7 cellular contexts compared by ENCODE assay signal in genomic region chr19:35746087-35746462, GRCh38. TPM values are rescaled to one million over a fixed set of nuclear protein-coding genes. Genes with fewer than 3 reads are reported as not detected.
DNase-seq lines count a peak whose midpoint lies in the region; ATAC-seq and TF ChIP-seq lines count a peak whose summit lies in the region.

No MANE protein-coding gene starts in this region.

- peak overlapping the region; percentile 97 for H3K4me3 Mint-ChIP-seq in HFFc6
- peak overlapping the region; percentile 95 for H3K4me3 Mint-ChIP-seq in activated T-helper 2 cell treated with anti-CD3 and anti-CD28 coated beads, Interferon-gamma antibody, Interleukin-2, Interleukin-4, amounts not matched to agents 10 μg/mL and 5 μg/mL and 100 μg/mL, durations not matched to agents 14 hours and 24 hours and 36 hours (ENCODE audit: low read depth)
- H3K4me3 Mint-ChIP-seq in stimulated activated naive B cell treated with anti-CD40 and anti-IgM and Interleukin-4, amounts not matched to agents 10 μg/mL and 1 μg/mL and 100 μg/mL, for 72 hours, result peak overlapping the region; percentile 96 to 98

- no peaks in the 10 kb centered on the region for H3K9me3 Mint-ChIP-seq in HFFc6
- no peaks in the 10 kb centered on the region for H3K9me3 Mint-ChIP-seq in activated T-helper 2 cell treated with anti-CD3 and anti-CD28 coated beads, Interferon-gamma antibody, Interleukin-2, Interleukin-4, amounts not matched to agents 10 μg/mL and 5 μg/mL and 100 μg/mL, durations not matched to agents 14 hours and 24 hours and 36 hours
- H3K9me3 Mint-ChIP-seq in stimulated activated naive B cell treated with anti-CD40 and anti-IgM and Interleukin-4, amounts not matched to agents 10 μg/mL and 1 μg/mL and 100 μg/mL, for 72 hours, result peaks cover 0 to 1% of the 10 kb centered on the region in 2 donors

- H3K27me3 ChIP-seq in iPS-18a (ENCODE audit: control insufficient read depth, insufficient read depth, low read length), result no peaks in the 10 kb centered on the region

- DNase-seq in HFFc6 (no peak), NCI-H510A (lab: John Stamatoyannopoulos, UW) (no peak), SKM-1 treated with dmso at 0.1 percent for 144 hours (lab: John Stamatoyannopoulos, UW; ENCODE audit: unreplicated experiment) (no peak)
- DNase-seq in activated T-helper 2 cell treated with anti-CD3 and anti-CD28 coated beads, Interferon-gamma antibody, Interleukin-2, Interleukin-4, amounts not matched to agents 10 μg/mL and 5 μg/mL and 100 μg/mL, durations not matched to agents 14 hours and 24 hours and 36 hours (ENCODE audit: low spot score), result no peak
- no peak for DNase-seq in stimulated activated naive B cell treated with anti-CD40 and anti-IgM and Interleukin-4, amounts not matched to agents 10 μg/mL and 1 μg/mL and 100 μg/mL, for 72 hours

- peak overlapping the region; percentile 94 for H3K9ac ChIP-seq in iPS-18a (ENCODE audit: low read length)

- H3K4me3 ChIP-seq in iPS-18a (ENCODE audit: low read length), result peak overlapping the region; percentile 88

- intact Hi-C loops in activated T-helper 2 cell treated with anti-CD3 and anti-CD28 coated beads, Interferon-gamma antibody, Interleukin-2, Interleukin-4, amounts not matched to agents 10 μg/mL and 5 μg/mL and 100 μg/mL, durations not matched to agents 14 hours and 24 hours and 36 hours (cut with micrococcal nuclease), result loop anchor here (10.0 kb wide), 3 partner anchors 249 to 469 kb away; partner anchors contain the start of genes SDHAF1, THAP8, WDR62 and ZNF146

- no peaks in the 10 kb centered on the region for H3K9me3 ChIP-seq in iPS-18a (ENCODE audit: control insufficient read depth, low read depth, low read length)

- no peaks in the 10 kb centered on the region for H3K36me3 ChIP-seq in iPS-18a (ENCODE audit: control insufficient read depth, low read depth, low read length)

- TF ChIP-seq CTCF in HFFc6 (IDR thresholded peaks at IDR 0.05), result no peak

- H3K27me3 Mint-ChIP-seq in HFFc6 (ENCODE audit: insufficient read depth), result peaks cover 3% of the 10 kb centered on the region
- H3K27me3 Mint-ChIP-seq in activated T-helper 2 cell treated with anti-CD3 and anti-CD28 coated beads, Interferon-gamma antibody, Interleukin-2, Interleukin-4, amounts not matched to agents 10 μg/mL and 5 μg/mL and 100 μg/mL, durations not matched to agents 14 hours and 24 hours and 36 hours (ENCODE audit: low read depth), result no peaks in the 10 kb centered on the region
- no peaks in the 10 kb centered on the region for H3K27me3 Mint-ChIP-seq in stimulated activated naive B cell treated with anti-CD40 and anti-IgM and Interleukin-4, amounts not matched to agents 10 μg/mL and 1 μg/mL and 100 μg/mL, for 72 hours

- H3K4me1 Mint-ChIP-seq in HFFc6 (ENCODE audit: low read depth), result peaks cover 46% of the 10 kb centered on the region
- peaks cover 41% of the 10 kb centered on the region for H3K4me1 Mint-ChIP-seq in activated T-helper 2 cell treated with anti-CD3 and anti-CD28 coated beads, Interferon-gamma antibody, Interleukin-2, Interleukin-4, amounts not matched to agents 10 μg/mL and 5 μg/mL and 100 μg/mL, durations not matched to agents 14 hours and 24 hours and 36 hours (ENCODE audit: low read depth)
- peaks cover 31 to 65% of the 10 kb centered on the region in 2 donors for H3K4me1 Mint-ChIP-seq in stimulated activated naive B cell treated with anti-CD40 and anti-IgM and Interleukin-4, amounts not matched to agents 10 μg/mL and 1 μg/mL and 100 μg/mL, for 72 hours

- H3K27ac Mint-ChIP-seq in HFFc6, result peak overlapping the region; percentile 100
- peak overlapping the region; percentile 99 for H3K27ac Mint-ChIP-seq in activated T-helper 2 cell treated with anti-CD3 and anti-CD28 coated beads, Interferon-gamma antibody, Interleukin-2, Interleukin-4, amounts not matched to agents 10 μg/mL and 5 μg/mL and 100 μg/mL, durations not matched to agents 14 hours and 24 hours and 36 hours
- peak overlapping the region; percentile 100 for H3K27ac Mint-ChIP-seq in stimulated activated naive B cell treated with anti-CD40 and anti-IgM and Interleukin-4, amounts not matched to agents 10 μg/mL and 1 μg/mL and 100 μg/mL, for 72 hours

- ATAC-seq in stimulated activated naive B cell treated with anti-CD40 and anti-IgM and Interleukin-4, amounts not matched to agents 10 μg/mL and 1 μg/mL and 100 μg/mL, for 72 hours (replicated peaks), result no peak
- no peak for ATAC-seq in HG02938 (IDR thresholded peaks at IDR 0.05; ENCODE audit: unreplicated experiment)

- H3K36me3 Mint-ChIP-seq in HFFc6 (ENCODE audit: low read depth), result peaks cover 13% of the 10 kb centered on the region
- H3K36me3 Mint-ChIP-seq in activated T-helper 2 cell treated with anti-CD3 and anti-CD28 coated beads, Interferon-gamma antibody, Interleukin-2, Interleukin-4, amounts not matched to agents 10 μg/mL and 5 μg/mL and 100 μg/mL, durations not matched to agents 14 hours and 24 hours and 36 hours (ENCODE audit: low read depth), result peaks cover 20% of the 10 kb centered on the region
- peaks cover 25 to 33% of the 10 kb centered on the region in 2 donors for H3K36me3 Mint-ChIP-seq in stimulated activated naive B cell treated with anti-CD40 and anti-IgM and Interleukin-4, amounts not matched to agents 10 μg/mL and 1 μg/mL and 100 μg/mL, for 72 hours

- H3K4me1 ChIP-seq in iPS-18a (ENCODE audit: control insufficient read depth, low read depth, low read length), result peaks cover 5% of the 10 kb centered on the region

- H3K27ac ChIP-seq in iPS-18a (ENCODE audit: low read length), result peak overlapping the region; percentile 63

RNA-seq across cellular contexts. Expression of gene PSENEN, which starts 0.6 kb away (rescaled TPM):
- 10 to 100 TPM; 68.2 to 86.6 (median 74.9) TPM for total RNA-seq in HFFc6 (2021; fragmentation: NEBNext Ultra II Directional; extraction: Animal tissue kit (Norgen Biotek cat#: 25700))
- total RNA-seq in activated T-helper 2 cell treated with anti-CD3 and anti-CD28 coated beads, Interferon-gamma antibody, Interleukin-2, Interleukin-4, amounts not matched to agents 10 μg/mL and 5 μg/mL and 100 μg/mL, durations not matched to agents 14 hours and 24 hours and 36 hours, result 45.1 and 46.9 TPM in 2 replicates

RNA-seq across cellular contexts. Expression of gene U2AF1L4, which starts 0.9 kb away (rescaled TPM):
- 10 to 100 TPM; 18.0 to 20.8 (median 18.7) TPM for total RNA-seq in HFFc6 (2021; fragmentation: NEBNext Ultra II Directional; extraction: Animal tissue kit (Norgen Biotek cat#: 25700))
- 27.4 and 30.8 TPM in 2 replicates for total RNA-seq in activated T-helper 2 cell treated with anti-CD3 and anti-CD28 coated beads, Interferon-gamma antibody, Interleukin-2, Interleukin-4, amounts not matched to agents 10 μg/mL and 5 μg/mL and 100 μg/mL, durations not matched to agents 14 hours and 24 hours and 36 hours

RNA-seq across cellular contexts. Expression of gene LIN37, which starts 2.3 kb away (rescaled TPM):
- total RNA-seq in HFFc6 (2021; fragmentation: NEBNext Ultra II Directional; extraction: Animal tissue kit (Norgen Biotek cat#: 25700)), result 1 to 10 TPM; 6.0 to 9.9 (median 8.7) TPM
- total RNA-seq in activated T-helper 2 cell treated with anti-CD3 and anti-CD28 coated beads, Interferon-gamma antibody, Interleukin-2, Interleukin-4, amounts not matched to agents 10 μg/mL and 5 μg/mL and 100 μg/mL, durations not matched to agents 14 hours and 24 hours and 36 hours, result 9.9 and 10.0 TPM in 2 replicates

RNA-seq across cellular contexts. Expression of gene IGFLR1, which starts 3.8 kb away (rescaled TPM):
- total RNA-seq in HFFc6 (2021; fragmentation: NEBNext Ultra II Directional; extraction: Animal tissue kit (Norgen Biotek cat#: 25700)), result 1 to 10 TPM in 4 of 6 experiments, under 1 TPM in 2; 0.76 to 2.8 (median 1.4) TPM
- 136 and 138 TPM in 2 replicates for total RNA-seq in activated T-helper 2 cell treated with anti-CD3 and anti-CD28 coated beads, Interferon-gamma antibody, Interleukin-2, Interleukin-4, amounts not matched to agents 10 μg/mL and 5 μg/mL and 100 μg/mL, durations not matched to agents 14 hours and 24 hours and 36 hours

RNA-seq across cellular contexts. Expression of gene HSPB6, which starts 10.8 kb away (rescaled TPM):
- 100 to 1,000 TPM in 1 of 6 experiments, 10 to 100 TPM in 5; 37.0 to 122 (median 43.9) TPM for total RNA-seq in HFFc6 (2021; fragmentation: NEBNext Ultra II Directional; extraction: Animal tissue kit (Norgen Biotek cat#: 25700))
- 0.14 and 0.21 TPM in 2 replicates for total RNA-seq in activated T-helper 2 cell treated with anti-CD3 and anti-CD28 coated beads, Interferon-gamma antibody, Interleukin-2, Interleukin-4, amounts not matched to agents 10 μg/mL and 5 μg/mL and 100 μg/mL, durations not matched to agents 14 hours and 24 hours and 36 hours
